Comparison of ENCODE assay signal across 1 cellular context in genomic region chr20:17683218-17684076, GRCh38.
TF ChIP-seq lines count a peak whose summit lies in the region.

No MANE protein-coding gene starts in this region.

TF ChIP-seq in endothelial cell of umbilical vein, 7 proteins besides CTCF, POLR2A, EP300 and RAD21:
- TF ChIP-seq JUN (IDR thresholded peaks at IDR 0.05; ENCODE audit: borderline replicate concordance, insufficient read depth, insufficient read length, low read depth) (no peak), FOS (IDR thresholded peaks at IDR 0.05; ENCODE audit: borderline replicate concordance, insufficient read depth, low read length) (no peak), EZH2 (IDR thresholded peaks at IDR 0.05; ENCODE audit: borderline replicate concordance, low read depth, low read length, severe bottlenecking) (no peak), GATA2 (IDR thresholded peaks at IDR 0.05; ENCODE audit: insufficient read depth, insufficient read length, low read depth, low read length) (no peak), MYC (IDR thresholded peaks at IDR 0.05; ENCODE audit: low read depth, low read length) (no peak), POLR2AphosphoS5 (IDR thresholded peaks at IDR 0.05; ENCODE audit: insufficient read depth, low read depth, low read length) (no peak)
